In genomic region chr12:92654256-92654655, GRCh38 we compare ENCODE assay signal across 4 cellular contexts. TPM values are rescaled to one million over a fixed set of nuclear protein-coding genes. Genes with fewer than 3 reads are reported as not detected.
"Had no signal": no experiment of that assay in that cellular context is flagged by ENCODE, and none has a peak within 500 bp of the region (broad histone marks: within the 10 kb centered on the region; RNA-seq: fewer than 3 reads in every experiment).

No MANE protein-coding gene starts in this region.

RNA-seq across cellular contexts. Expression of gene PLEKHG7, which starts 48.5 kb away (rescaled TPM):
- total RNA-seq: H4, H7, HepG2, HT1080 had no signal
- polyA plus RNA-seq: HepG2 had no signal
